ENCODE assay signal across 9 cellular contexts in the genomic region with DNA sequence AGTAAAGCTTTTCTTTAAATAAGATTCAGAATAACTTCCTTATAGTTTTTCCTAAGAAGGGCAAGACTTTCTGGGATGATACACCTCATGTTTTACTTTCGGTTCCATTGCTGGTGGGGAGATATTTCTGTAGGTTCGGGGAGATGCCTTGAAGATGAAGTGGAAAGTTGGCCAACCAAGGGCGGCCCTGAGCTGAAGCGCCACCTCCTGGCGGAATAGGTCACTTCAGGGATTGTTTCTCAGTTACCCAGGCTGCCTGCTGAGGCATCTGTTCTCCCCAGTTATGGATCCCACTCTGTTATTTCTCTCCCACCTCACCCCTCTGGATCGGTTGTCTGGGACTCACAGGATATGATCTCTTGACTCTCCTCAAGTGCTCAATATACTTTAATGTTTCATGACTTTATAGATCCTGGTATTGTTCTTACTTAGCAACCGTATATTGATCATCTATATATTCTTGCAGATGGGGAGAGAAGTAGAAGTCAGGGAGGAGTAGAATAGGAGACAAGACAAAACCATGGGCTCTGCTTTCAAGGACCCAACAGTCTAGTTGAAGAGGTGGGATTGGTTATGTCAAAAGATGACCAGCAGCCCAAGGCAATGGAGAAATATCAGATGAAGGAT. TPM values are rescaled to one million over a fixed set of nuclear protein-coding genes. Genes with fewer than 3 reads are reported as not detected.
DNase-seq lines count a peak whose midpoint lies in the region; ATAC-seq, FAIRE-seq and TF ChIP-seq lines count a peak whose summit lies in the region.
"Had no signal": no experiment of that assay in that cellular context is flagged by ENCODE, and none has a peak within 500 bp of the region (broad histone marks: within the 10 kb centered on the region; RNA-seq: fewer than 3 reads in every experiment).

No MANE protein-coding gene starts in this region.

- H3K9ac ChIP-seq in GM12878 (ENCODE audit: control insufficient read depth, insufficient read depth, low read length) = no peak overlapping the region
- H3K9ac ChIP-seq: BLaER1 had no signal

- TF ChIP-seq POLR2A in GM12878 (IDR thresholded peaks at IDR 0.05; ENCODE audit: low read depth, low read length) = no peak

- SMC1A ChIA-PET in GM12878 (lab: Charles Lee; ENCODE audit: uncharacterized antibody, unreplicated experiment) = interaction anchor here (1.0 to 2.2 kb wide), 5 partner anchors 9 to 655 kb away, joined by 3 to 12 read pairs (median 4); no protein-coding TSS in a partner anchor

- peak; percentile 1 for DNase-seq in DMS79 treated with DMSO at 0.1 percent for 48 hours (lab: John Stamatoyannopoulos, UW)
- DNase-seq in DMS79 (lab: John Stamatoyannopoulos, UW) = no peak
- peak; percentile 37 for DNase-seq in HuH-7 (ENCODE audit: low spot score)
- DNase-seq in T1000 (lab: John Stamatoyannopoulos, UW) = peak; percentile 15
- no peak for DNase-seq in GM12878 (ENCODE audit: low read depth, low spot score)
- DNase-seq in kidney tubule cell (ENCODE audit: low spot score) = peak; percentile 61
- DNase-seq in stimulated activated CD4-positive, alpha-beta T cell treated with anti-CD3 and anti-CD28 coated beads, TNF-alpha, amount 100 ng/mL, for 4 hours (ENCODE audit: low read depth in 3 of 3) = peak; percentile 33 to 44 (median 43)

- RAD21 ChIA-PET in GM12878 (lab: Charles Lee; ENCODE audit: unreplicated experiment) = interaction anchor here (2.2 kb wide), 1 partner anchor 476 kb away, joined by 5 read pairs; no protein-coding TSS in a partner anchor

- 14% methylated on average over 7 of the region's 7 CpGs for WGBS in GM12878 (ENCODE audit: insufficient coverage, insufficient replicate concordance, low lambda C conversion rate, missing lambda C conversion rate)

- no peak overlapping the region for H3K4me2 ChIP-seq in GM12878 (ENCODE audit: control insufficient read depth, insufficient read depth)
- H3K4me2 ChIP-seq: BLaER1 had no signal

- TF ChIP-seq CTCF in GM12878 (IDR thresholded peaks at IDR 0.05 in 2 of 3, conservative IDR thresholded peaks at IDR 0.05 in 1 of 3; ENCODE audit: control insufficient read depth in 2 of 3, extremely low read depth in 1 of 3, insufficient read depth in 1 of 3, low read depth in 3 of 3, low read length in 3 of 3) = peak; percentile 80 to 86 (median 83)

- CTCF ChIA-PET in GM12878 (lab: Yijun Ruan, JAX) = interaction anchor here (0.7 to 2.5 kb wide), 26 partner anchors 9 to 667 kb away, joined by 3 to 11 read pairs (median 3); no protein-coding TSS in a partner anchor

- peak; percentile 80 for TF ChIP-seq RAD21 in GM12878 (IDR thresholded peaks at IDR 0.05; ENCODE audit: insufficient read depth, low read depth, low read length)

- TF ChIP-seq EP300 in GM12878 (IDR thresholded peaks at IDR 0.05; ENCODE audit: borderline replicate concordance in 1 of 2, control insufficient read depth in 1 of 2, low read depth in 2 of 2, low read length in 2 of 2) = no peak

- in situ Hi-C loops in GM12878 (cut with MboI) = loop anchor here (5.0 to 10.0 kb wide), 2 partner anchors 459 to 657 kb away; no protein-coding TSS in a partner anchor

- H2AFZ ChIP-seq in GM12878 (ENCODE audit: control insufficient read depth, low read depth, low read length) = no peak overlapping the region; the same call in 1 of the 2 replicates

- no TSS peak for BruUV-seq in GM12878 (replicated peaks; lab: Mats Ljungman, UMichigan)

- intact Hi-C loops in GM12878 (cut with micrococcal nuclease; ENCODE audit: unreplicated experiment) = loop anchor here (1.0 to 5.0 kb wide), 2 partner anchors 467 to 658 kb away; no protein-coding TSS in a partner anchor

- H3K4me3 ChIP-seq in GM12878 = no peak overlapping the region
- H3K4me3 ChIP-seq: BLaER1 had no signal

- POLR2A ChIA-PET in GM12878 (lab: Charles Lee) = no interaction called here

- no peaks in the 10 kb centered on the region for H4K20me1 ChIP-seq in GM12878 (ENCODE audit: control insufficient read depth, insufficient read depth)
- H4K20me1 ChIP-seq: BLaER1 had no signal

- no peaks in the 10 kb centered on the region for H3K9me3 ChIP-seq in GM12878 (replicated peaks; ENCODE audit: control insufficient read depth, insufficient read depth, low read length)
- H3K9me3 ChIP-seq: BLaER1 had no signal

- no peaks in the 10 kb centered on the region for H3K4me1 ChIP-seq in GM12878 (ENCODE audit: control insufficient read depth, insufficient read depth, low read length)

- no peaks in the 10 kb centered on the region; a peak in 1 of 4 replicates for H3K27me3 ChIP-seq in GM12878 (replicated peaks in 1 of 2; ENCODE audit: control insufficient read depth in 2 of 2, insufficient read depth in 2 of 2, low read length in 1 of 2)
- H3K27me3 ChIP-seq: BLaER1 had no signal

- no peaks in the 10 kb centered on the region for H3K36me3 ChIP-seq in GM12878 (ENCODE audit: control insufficient read depth in 2 of 2, insufficient read depth in 2 of 2, low read length in 1 of 2)
- H3K36me3 ChIP-seq: BLaER1 had no signal

- FAIRE-seq in GM12878 (lab: Jason Lieb, UNC) = peak; percentile 78

- ATAC-seq in GM21576 (IDR thresholded peaks at IDR 0.05; ENCODE audit: unreplicated experiment) (peak; percentile 96), GM12878 (peak; percentile 97)

- H3K27ac ChIP-seq in GM12878 (ENCODE audit: control insufficient read depth, insufficient read depth) = no peak overlapping the region
- H3K27ac ChIP-seq: BLaER1 had no signal

- H3K79me2 ChIP-seq in GM12878 (ENCODE audit: control insufficient read depth, insufficient read depth, low read length) = no peaks in the 10 kb centered on the region

TF ChIP-seq in GM12878, 131 proteins besides CTCF, POLR2A, EP300 and RAD21:
- TF ChIP-seq SIN3A (IDR thresholded peaks at IDR 0.05; ENCODE audit: low read depth, low read length) (no peak), PAX5 (IDR thresholded peaks at IDR 0.05; ENCODE audit: borderline replicate concordance, low read depth, low read length) (0 out of 2 replicates have a peak, but pooled peaks have one; percentile 36), TCF7 (IDR thresholded peaks at IDR 0.05; ENCODE audit: borderline replicate concordance) (no peak), CBX5 (IDR thresholded peaks at IDR 0.05; ENCODE audit: low read depth) (no peak), SUZ12 (IDR thresholded peaks at IDR 0.05; ENCODE audit: unreplicated experiment) (no peak), DPF2 (IDR thresholded peaks at IDR 0.05) (no peak), JUND (IDR thresholded peaks at IDR 0.05; ENCODE audit: low read depth, low read length) (no peak), PAX8 (IDR thresholded peaks at IDR 0.05) (no peak), SMC3 (IDR thresholded peaks at IDR 0.05; ENCODE audit: borderline replicate concordance, low read length) (peak; percentile 82), YY1 (IDR thresholded peaks at IDR 0.05; ENCODE audit: low read depth, low read length) (peak; percentile 59; the same call in 1 of the 2 replicates)
- TF ChIP-seq, protein P1, sequence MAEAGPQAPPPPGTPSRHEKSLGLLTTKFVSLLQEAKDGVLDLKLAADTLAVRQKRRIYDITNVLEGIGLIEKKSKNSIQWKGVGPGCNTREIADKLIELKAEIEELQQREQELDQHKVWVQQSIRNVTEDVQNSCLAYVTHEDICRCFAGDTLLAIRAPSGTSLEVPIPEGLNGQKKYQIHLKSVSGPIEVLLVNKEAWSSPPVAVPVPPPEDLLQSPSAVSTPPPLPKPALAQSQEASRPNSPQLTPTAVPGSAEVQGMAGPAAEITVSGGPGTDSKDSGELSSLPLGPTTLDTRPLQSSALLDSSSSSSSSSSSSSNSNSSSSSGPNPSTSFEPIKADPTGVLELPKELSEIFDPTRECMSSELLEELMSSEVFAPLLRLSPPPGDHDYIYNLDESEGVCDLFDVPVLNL (IDR thresholded peaks at IDR 0.05; ENCODE audit: low read depth, low read length) = no peak
- TF ChIP-seq, protein P2, sequence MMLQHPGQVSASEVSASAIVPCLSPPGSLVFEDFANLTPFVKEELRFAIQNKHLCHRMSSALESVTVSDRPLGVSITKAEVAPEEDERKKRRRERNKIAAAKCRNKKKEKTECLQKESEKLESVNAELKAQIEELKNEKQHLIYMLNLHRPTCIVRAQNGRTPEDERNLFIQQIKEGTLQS (IDR thresholded peaks at IDR 0.05; ENCODE audit: borderline replicate concordance, extremely low read depth, low read depth, low read length) = no peak

RNA-seq across cellular contexts. Expression of a gene that starts 23.4 kb away (rescaled TPM):
- total RNA-seq in GM12878 (2013; cell fraction: nucleolus; rRNA removed) = not detected in 2 replicates
- total RNA-seq in GM12878 (2014; rRNA removed) = 0.06 and 0.11 TPM in 2 replicates
- total RNA-seq in GM12878 (2014; rRNA removed; fragmentation: Illumina TruSeq; extraction: Trizol) = 0.69 TPM in 1 of 2 replicates, not detected in the other
- total RNA-seq in GM12878 (2021) = 0.05 and 0.13 TPM in 2 replicates
- not detected for polyA plus RNA-seq in GM12878 (2011; ENCODE audit: low read depth)
- not detected in 2 replicates for polyA plus RNA-seq in GM12878 (2011; rRNA removed)
- not detected in 2 replicates for polyA plus RNA-seq in GM12878 (2011; cell fraction: cytosol; rRNA removed)
- polyA plus RNA-seq in GM12878 (2011; cell fraction: nucleus; rRNA removed) = 0.01 and 0.09 TPM in 2 replicates
- polyA plus RNA-seq in GM12878 (2012) = 0.12 TPM in 1 of 2 replicates, not detected in the other
- 0.04 TPM in 1 of 2 replicates, not detected in the other for polyA plus RNA-seq in GM12878 (2014; fragmentation: Illumina TruSeq; extraction: Trizol)
- polyA plus RNA-seq in GM12878 (2014; fragmentation: Nextera tagmentation; extraction: Ambion mirVana) = not detected
- 0.03 TPM in 1 of 2 replicates, not detected in the other for polyA plus RNA-seq in GM12878 (2014; rRNA removed)
- polyA plus RNA-seq in GM12878 (2016; fragmentation: Nextera tagmentation; extraction: Ambion mirVana) = under 1 TPM in 1 of 2 experiments, not detected in 1; 0.21 TPM
- 0.07 TPM in 1 of 2 replicates, not detected in the other for polyA minus RNA-seq in GM12878 (2011; rRNA and poly(A)+ RNA removed)
- polyA minus RNA-seq in GM12878 (2011; cell fraction: cytosol; rRNA and poly(A)+ RNA removed) = not detected in 2 replicates
- not detected in 2 replicates for polyA minus RNA-seq in GM12878 (2011; cell fraction: nucleus; rRNA and poly(A)+ RNA removed)

Comparison
In these comparisons a context has a peak if more than half of its experiments do, and no peak if none do; other contexts are left out.
1. DNase-seq: peak in DMS79 treated with DMSO at 0.1 percent for 48 hours (single experiment), HuH-7 (single experiment), T1000 (single experiment), kidney tubule cell (single experiment) and stimulated activated CD4-positive, alpha-beta T cell treated with anti-CD3 and anti-CD28 coated beads, TNF-alpha, amount 100 ng/mL, for 4 hours (3 of 3); none in DMS79 (single experiment) and GM12878 (single experiment).